Comparison of ENCODE assay signal across 26 cellular contexts in genomic region chr17:63978266-63979200, GRCh38. TPM values are rescaled to one million over a fixed set of nuclear protein-coding genes. Genes with fewer than 3 reads are reported as not detected.
"Had no signal": no experiment of that assay in that cellular context is flagged by ENCODE, and none has a peak within 500 bp of the region (broad histone marks: within the 10 kb centered on the region; RNA-seq: fewer than 3 reads in every experiment).

No MANE protein-coding gene starts in this region.

- H3K36me3 Mint-ChIP-seq: type B pancreatic cell had no signal

- H3K9me3 Mint-ChIP-seq: dendritic cell treated with granulocyte-macrophage colony-stimulating factor and Interleukin-4, amounts not matched to agents 40 ng/mL and 50 ng/mL, for 4 days had no signal

- H3K79me2 ChIP-seq: hepatocyte had no signal

- H2AFZ ChIP-seq: hepatocyte had no signal

- H3K4me2 ChIP-seq: hepatocyte had no signal

- H3K4me3 Mint-ChIP-seq: dendritic cell treated with granulocyte-macrophage colony-stimulating factor and Interleukin-4, amounts not matched to agents 40 ng/mL and 50 ng/mL, for 4 days; effector memory CD8-positive, alpha-beta T cell; naive thymus-derived CD8-positive, alpha-beta T cell; stimulated activated memory B cell treated with anti-CD40 and anti-IgM and Interleukin-4, amounts not matched to agents 10 μg/mL and 1 μg/mL and 100 μg/mL, for 72 hours; stimulated activated naive CD8-positive, alpha-beta T cell treated with anti-CD3 and anti-CD28 coated beads, Interleukin-15, amount 100 ng/mL, for 72 hours; type B pancreatic cell had no signal

- H3K27ac ChIP-seq: epithelial cell of prostate, esophagus squamous epithelium, hepatocyte, ovary, right lobe of liver, spleen, thoracic aorta, vagina had no signal

- H3K27me3 ChIP-seq: ovary, right lobe of liver, spleen, vagina had no signal

- DNase-seq: effector memory CD8-positive, alpha-beta T cell; esophagus squamous epithelium; foreskin fibroblast; mesendoderm; naive thymus-derived CD8-positive, alpha-beta T cell; right lobe of liver; spleen; stimulated activated CD4-positive, alpha-beta T cell treated with anti-CD3 and anti-CD28 coated beads, Interleukin-15, amount 100 ng/mL, for 24 hours; stimulated activated CD4-positive, alpha-beta T cell treated with anti-CD3 and anti-CD28 coated beads, Interleukin-1b, Interleukin-23, amount 100 ng/mL, for 48 hours; stimulated activated CD4-positive, alpha-beta T cell treated with anti-CD3 and anti-CD28 coated beads, Interleukin-4, amount 100 ng/mL, for 24 hours; stimulated activated naive CD8-positive, alpha-beta T cell treated with anti-CD3 and anti-CD28 coated beads, Interleukin-15, amount 100 ng/mL, for 72 hours; substantia nigra had no signal

- H3K4me1 ChIP-seq: right lobe of liver had no signal

- ATAC-seq: effector memory CD8-positive, alpha-beta T cell; naive thymus-derived CD8-positive, alpha-beta T cell; right lobe of liver; stimulated activated memory B cell treated with anti-CD40 and anti-IgM and Interleukin-4, amounts not matched to agents 10 μg/mL and 1 μg/mL and 100 μg/mL, for 72 hours; stimulated activated naive CD8-positive, alpha-beta T cell treated with anti-CD3 and anti-CD28 coated beads, Interleukin-15, amount 100 ng/mL, for 72 hours had no signal

- H3K4me3 ChIP-seq: esophagus squamous epithelium, hepatocyte, ovary, right lobe of liver, spleen, thoracic aorta, vagina had no signal

- H3K27ac Mint-ChIP-seq: dendritic cell treated with granulocyte-macrophage colony-stimulating factor and Interleukin-4, amounts not matched to agents 40 ng/mL and 50 ng/mL, for 4 days; effector memory CD8-positive, alpha-beta T cell; naive thymus-derived CD8-positive, alpha-beta T cell; stimulated activated memory B cell treated with anti-CD40 and anti-IgM and Interleukin-4, amounts not matched to agents 10 μg/mL and 1 μg/mL and 100 μg/mL, for 72 hours; stimulated activated naive CD8-positive, alpha-beta T cell treated with anti-CD3 and anti-CD28 coated beads, Interleukin-15, amount 100 ng/mL, for 72 hours; type B pancreatic cell had no signal

- H3K36me3 ChIP-seq: esophagus squamous epithelium, ovary, right lobe of liver, spleen, thoracic aorta, vagina had no signal

- H3K27me3 Mint-ChIP-seq: naive thymus-derived CD8-positive, alpha-beta T cell; type B pancreatic cell had no signal

- H3K9me3 ChIP-seq: esophagus squamous epithelium, ovary, right lobe of liver, thoracic aorta, vagina had no signal

RNA-seq across cellular contexts. Expression of gene SCN4A, which starts 5.8 kb away (rescaled TPM):
- total RNA-seq: lung microvascular endothelial cell had no signal
- polyA plus RNA-seq: hepatocyte; naive thymus-derived CD8-positive, alpha-beta T cell; neural cell had no signal

RNA-seq across cellular contexts. Expression of gene PRR29, which starts 19.6 kb away (rescaled TPM):
- total RNA-seq: thoracic aorta, vagina had no signal

RNA-seq across cellular contexts. Expression of gene ICAM2, which starts 41.9 kb away (rescaled TPM):
- polyA plus RNA-seq: neural cell had no signal

RNA-seq across cellular contexts. Expression of gene CD79B, which starts 46.4 kb away (rescaled TPM):
- total RNA-seq: kidney epithelial cell, lung microvascular endothelial cell had no signal
- polyA plus RNA-seq: neural cell had no signal

RNA-seq across cellular contexts. Expression of gene GH1, which starts 59.9 kb away (rescaled TPM):
- total RNA-seq: esophagus squamous epithelium; hepatocyte; kidney epithelial cell; liver; lung microvascular endothelial cell; mononuclear cell; naive thymus-derived CD8-positive, alpha-beta T cell; ovary; posterior vena cava; right lobe of liver; thoracic aorta; vagina had no signal
- polyA plus RNA-seq: hepatocyte; liver; naive thymus-derived CD8-positive, alpha-beta T cell; neural cell; ovary had no signal
